12 cellular contexts compared by ENCODE assay signal in the genomic region with DNA sequence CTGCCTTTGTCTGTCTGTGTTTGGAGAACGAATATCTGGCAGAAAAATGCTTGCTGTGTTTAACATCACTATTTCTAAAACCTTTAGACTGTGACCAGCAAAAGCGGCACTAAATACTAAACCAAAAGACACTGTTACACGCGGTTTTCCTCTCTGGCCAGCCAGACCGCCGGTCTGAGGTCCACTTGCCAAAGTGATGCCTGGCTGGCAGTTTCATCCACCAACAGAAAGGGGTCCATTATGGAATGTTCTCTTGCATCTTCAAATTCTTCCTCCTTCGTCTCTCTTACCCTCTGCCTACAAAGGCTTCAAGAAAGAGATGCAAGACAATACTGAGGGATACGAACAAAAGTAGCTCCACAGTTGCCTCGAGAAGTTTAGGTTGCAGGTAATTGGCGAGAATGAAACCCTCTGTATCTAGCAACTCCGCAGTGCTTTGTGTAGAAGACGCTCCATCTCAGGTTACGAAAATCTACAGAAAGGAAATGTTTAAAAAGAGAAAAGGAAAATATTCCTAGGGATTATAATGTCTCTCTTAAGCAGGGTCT.
DNase-seq lines count a peak whose midpoint lies in the region; ATAC-seq and TF ChIP-seq lines count a peak whose summit lies in the region.
"Had no signal": no experiment of that assay in that cellular context is flagged by ENCODE, and none has a peak within 500 bp of the region (broad histone marks: within the 10 kb centered on the region; RNA-seq: fewer than 3 reads in every experiment).

No MANE protein-coding gene starts in this region.

- no peaks in the 10 kb centered on the region for H3K79me2 ChIP-seq in OCI-LY3 (ENCODE audit: low read length)

- intact Hi-C loops in aorta (cut with DNase I) = no loop called here

- DNase-seq in H7 (no peak), choroid plexus epithelial cell (ENCODE audit: low read depth) (no peak), nephron progenitor cell (no peak), NCI-H524 treated with DMSO at 0.1 percent for 48 hours (lab: John Stamatoyannopoulos, UW) (no peak), aorta (no peak)
- DNase-seq: activated CD8-positive, alpha-beta memory T cell treated with anti-CD3 and anti-CD28 coated beads, Interleukin-2, amount 50 U/mL, for 4 hours; CD8-positive, alpha-beta T cell; MM.1S; mucosa of descending colon; stomach had no signal

- H3K9me3 Mint-ChIP-seq in nephron progenitor cell = peaks cover 36% of the 10 kb centered on the region

- peaks cover 27% of the 10 kb centered on the region for H3K4me1 Mint-ChIP-seq in nephron progenitor cell

- peaks cover 32% of the 10 kb centered on the region for H3K27me3 Mint-ChIP-seq in nephron progenitor cell (ENCODE audit: low read depth, poor library complexity)

- H3K4me2 ChIP-seq in OCI-LY3 (ENCODE audit: low read length) = peak overlapping the region; percentile 75

- peaks cover 38% of the 10 kb centered on the region for H3K27me3 ChIP-seq in H7 (ENCODE audit: control insufficient read depth, insufficient read depth, low read length)
- H3K27me3 ChIP-seq in OCI-LY3 (ENCODE audit: low read depth, low read length) = no peaks in the 10 kb centered on the region
- peaks cover 0 to 3% of the 10 kb centered on the region in 2 donors for H3K27me3 ChIP-seq in aorta (ENCODE audit: control insufficient read depth in 1 of 2, insufficient read depth in 2 of 2, low read length in 1 of 2)

- no peak for ATAC-seq in GM21447 (IDR thresholded peaks at IDR 0.05; ENCODE audit: unreplicated experiment)
- no peak for ATAC-seq in aorta (ENCODE audit: low FRiP score)
- ATAC-seq: CD8-positive, alpha-beta T cell; mucosa of descending colon had no signal

- no peak for TF ChIP-seq CTCF in OCI-LY3 (IDR thresholded peaks at IDR 0.05; ENCODE audit: low read depth, low read length)
- TF ChIP-seq CTCF in choroid plexus epithelial cell (conservative IDR thresholded peaks at IDR 0.05; ENCODE audit: low read depth, low read length) = no peak
- TF ChIP-seq CTCF in nephron progenitor cell (IDR thresholded peaks at IDR 0.05) = no peak

- H3K36me3 Mint-ChIP-seq in nephron progenitor cell (ENCODE audit: low read depth) = peaks cover 63% of the 10 kb centered on the region

- peak overlapping the region; percentile 75 for H3K4me3 Mint-ChIP-seq in nephron progenitor cell
- H3K4me3 Mint-ChIP-seq: CD8-positive, alpha-beta T cell had no signal

- peak overlapping the region; percentile 39; the same call in 1 of the 2 replicates for H2AFZ ChIP-seq in OCI-LY3 (ENCODE audit: low read depth, low read length)

- H4K20me1 ChIP-seq in OCI-LY3 (ENCODE audit: insufficient read depth, low read length) = no peaks in the 10 kb centered on the region

- no peak overlapping the region for H3K27ac ChIP-seq in OCI-LY3 (ENCODE audit: low read length)
- H3K27ac ChIP-seq in aorta (ENCODE audit: low read depth in 1 of 2, low read length in 2 of 2) = no peak overlapping the region
- H3K27ac ChIP-seq: stomach had no signal

- peaks cover 5% of the 10 kb centered on the region; the same call in 1 of the 2 replicates for H3K4me1 ChIP-seq in OCI-LY3 (ENCODE audit: low read length)
- no peaks in the 10 kb centered on the region for H3K4me1 ChIP-seq in aorta (ENCODE audit: control insufficient read depth in 1 of 2, insufficient read depth in 2 of 2, low read length in 2 of 2)
- H3K4me1 ChIP-seq: stomach had no signal

- WGBS in aorta, 2 donors = 35 to 46% methylated on average over 13 of the region's 13 CpGs

- no peak overlapping the region for H3K9ac ChIP-seq in OCI-LY3 (ENCODE audit: low read length)

- H3K36me3 ChIP-seq in H7 (replicated peaks; ENCODE audit: control insufficient read depth, insufficient read depth, low read length) (no peaks in the 10 kb centered on the region), OCI-LY3 (replicated peaks; ENCODE audit: low read depth, low read length) (no peaks in the 10 kb centered on the region), aorta (ENCODE audit: control insufficient read depth in 1 of 2, insufficient read depth in 2 of 2, low read length in 1 of 2) (no peaks in the 10 kb centered on the region)
- H3K36me3 ChIP-seq: stomach had no signal

- no peak overlapping the region for H3K27ac Mint-ChIP-seq in nephron progenitor cell
- H3K27ac Mint-ChIP-seq: CD8-positive, alpha-beta T cell had no signal

- peak overlapping the region; percentile 30 for H3K4me3 ChIP-seq in H7 (ENCODE audit: insufficient read depth, low read depth, low read length)
- H3K4me3 ChIP-seq in OCI-LY3 (ENCODE audit: low read length) = peak overlapping the region; percentile 70
- H3K4me3 ChIP-seq in choroid plexus epithelial cell (ENCODE audit: low read depth, low read length) = peak overlapping the region; percentile 28
- no peak overlapping the region for H3K4me3 ChIP-seq in aorta (ENCODE audit: low read length in 2 of 2)
- H3K4me3 ChIP-seq: mucosa of descending colon, stomach had no signal

- H3K9me3 ChIP-seq in OCI-LY3 (ENCODE audit: insufficient read depth, low read length) (no peaks in the 10 kb centered on the region), aorta (ENCODE audit: control insufficient read depth, low read length) (peaks cover 8% of the 10 kb centered on the region)

Comparison
In these comparisons a context has a peak if more than half of its experiments do, and no peak if none do; other contexts are left out.
1. H3K4me3 ChIP-seq: peak in H7 (single experiment), OCI-LY3 (single experiment) and choroid plexus epithelial cell (single experiment); none in aorta (0 of 2).